ENCODE assay signal across 1 cellular context in the genomic region with DNA sequence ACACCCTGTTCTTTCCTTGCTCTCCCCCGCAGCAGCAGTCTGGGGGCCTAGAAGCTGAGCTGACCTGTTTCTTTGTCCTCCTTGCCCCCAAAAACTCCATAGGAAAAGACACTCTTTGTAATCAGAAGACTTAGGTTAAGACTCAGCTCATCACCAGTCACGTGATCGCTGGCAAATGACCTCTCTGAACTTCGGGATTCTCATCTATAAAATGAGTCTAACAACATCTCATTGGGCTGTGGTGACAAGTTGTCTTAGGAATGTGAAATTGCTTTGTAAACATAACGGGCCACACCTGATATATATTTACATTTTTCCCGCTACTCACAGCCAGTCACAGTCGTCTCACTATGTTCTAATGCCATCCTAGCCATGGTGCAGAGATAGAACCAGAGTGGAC.
TF ChIP-seq lines count a peak whose summit lies in the region.

No MANE protein-coding gene starts in this region.

TF ChIP-seq in H1, 55 proteins besides CTCF, POLR2A, EP300 and RAD21:
- TF ChIP-seq BCL11A (IDR thresholded peaks at IDR 0.05; ENCODE audit: low read depth in 2 of 2, low read length in 2 of 2) (no peak), FOSL1 (IDR thresholded peaks at IDR 0.05; ENCODE audit: insufficient read depth, low read depth, low read length) (no peak), EGR1 (IDR thresholded peaks at IDR 0.05; ENCODE audit: borderline replicate concordance, low read depth, low read length) (no peak), POU5F1 (IDR thresholded peaks at IDR 0.05; ENCODE audit: low read depth, low read length) (no peak), TCF12 (IDR thresholded peaks at IDR 0.05; ENCODE audit: low read depth, low read length) (no peak), YY1 (IDR thresholded peaks at IDR 0.05; ENCODE audit: low read depth, low read length) (no peak), JUND (IDR thresholded peaks at IDR 0.05; ENCODE audit: low read length) (no peak), TBP (IDR thresholded peaks at IDR 0.05; ENCODE audit: low read depth, low read length) (no peak)
- TF ChIP-seq, protein P1, sequence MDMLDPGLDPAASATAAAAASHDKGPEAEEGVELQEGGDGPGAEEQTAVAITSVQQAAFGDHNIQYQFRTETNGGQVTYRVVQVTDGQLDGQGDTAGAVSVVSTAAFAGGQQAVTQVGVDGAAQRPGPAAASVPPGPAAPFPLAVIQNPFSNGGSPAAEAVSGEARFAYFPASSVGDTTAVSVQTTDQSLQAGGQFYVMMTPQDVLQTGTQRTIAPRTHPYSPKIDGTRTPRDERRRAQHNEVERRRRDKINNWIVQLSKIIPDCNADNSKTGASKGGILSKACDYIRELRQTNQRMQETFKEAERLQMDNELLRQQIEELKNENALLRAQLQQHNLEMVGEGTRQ (IDR thresholded peaks at IDR 0.05; ENCODE audit: low read length) = no peak
